8 cellular contexts compared by ENCODE assay signal in genomic region chr17:8158267-8159031, GRCh38. TPM values are rescaled to one million over a fixed set of nuclear protein-coding genes. Genes with fewer than 3 reads are reported as not detected.
A peak's percentile ranks its signal among the peaks of the same experiment; 100 is the strongest.
DNase-seq lines count a peak whose midpoint lies in the region; ATAC-seq and TF ChIP-seq lines count a peak whose summit lies in the region.

No MANE protein-coding gene starts in this region.

- no peak overlapping the region for H3K4me3 ChIP-seq in urinary bladder (ENCODE audit: low read depth, low read length)

- H3K27ac Mint-ChIP-seq in T-cell, result peak overlapping the region; percentile 87 to 88

- peak; percentile 86 for TF ChIP-seq CTCF in GM10248 (IDR thresholded peaks at IDR 0.05; ENCODE audit: control extremely low read depth, extremely low read depth, low read depth, missing control alignments)

- H3K27ac ChIP-seq in urinary bladder (ENCODE audit: low read depth), result peak overlapping the region; percentile 65

- H3K4me1 ChIP-seq in urinary bladder (ENCODE audit: insufficient read depth), result no peaks in the 10 kb centered on the region

- 47% methylated on average over 20 of the region's 20 CpGs for WGBS in urinary bladder

- CTCF ChIA-PET in GM10248 (lab: Yijun Ruan, JAX), result interaction anchor here (0.5 to 3.7 kb wide), 27 partner anchors 9 to 180 kb away, joined by 3 to 20 read pairs (median 5); partner anchors contain the start of genes ALOXE3, BORCS6, HES7 and TMEM107
- CTCF ChIA-PET in T-cell (lab: Charles Lee), result interaction anchor here (0.5 to 2.0 kb wide), 12 partner anchors 15 to 125 kb away, joined by 3 to 10 read pairs (median 5); no protein-coding TSS in a partner anchor

- H3K27me3 Mint-ChIP-seq in T-cell, result no peaks in the 10 kb centered on the region

- intact Hi-C loops in left cardiac atrium (cut with DNase I), result loop anchor here in 1 of 2 donors (5.0 kb wide), 1 partner anchor 36 kb away; the partner anchor contains the start of gene HES7

- ATAC-seq in T-cell (replicated peaks in 1 of 4) (no peak), left cardiac atrium (peak in 1 of 2 donors; percentile 3), GM21528 (IDR thresholded peaks at IDR 0.05; ENCODE audit: low FRiP score, unreplicated experiment) (no peak)

- POLR2A ChIA-PET in GM10248 (lab: Yijun Ruan, JAX) (interaction anchor here (0.6 to 1.5 kb wide), 7 partner anchors 11 to 130 kb away, joined by 3 to 10 read pairs (median 4); partner anchors contain the start of genes BORCS6, HES7 and RANGRF), T-cell (lab: Charles Lee) (interaction anchor here in 1 of 2 donors (0.6 to 1.2 kb wide), 2 partner anchors 17 to 30 kb away, joined by 4 to 8 read pairs; no protein-coding TSS in a partner anchor)

- peaks cover 7% of the 10 kb centered on the region for H3K36me3 ChIP-seq in urinary bladder (ENCODE audit: insufficient read depth)

- H3K9me3 Mint-ChIP-seq in T-cell, result no peaks in the 10 kb centered on the region

- H3K36me3 Mint-ChIP-seq in T-cell, result peaks cover 30% of the 10 kb centered on the region

- H3K4me3 Mint-ChIP-seq in T-cell, result peak overlapping the region; percentile 14 to 51 (median 26)

- DNase-seq in GM10248 (ENCODE audit: extremely low spot score) (peak; percentile 83), NAMALWA (ENCODE audit: low spot score) (peak; percentile 86), T-cell (peak; percentile 58 to 88 (median 78)), amniotic stem cell (lab: John Stamatoyannopoulos, UW) (peak; percentile 70), left cardiac atrium (peak; percentile 92), putamen (ENCODE audit: low spot score) (peak; percentile 83)

- H3K4me1 Mint-ChIP-seq in T-cell, result peaks cover 45 to 60% (median 45%) of the 10 kb centered on the region in 3 donors

RNA-seq across cellular contexts. Expression of gene VAMP2, which starts 4.3 kb away (rescaled TPM):
- 100 to 1,000 TPM; 160 to 243 (median 186) TPM for total RNA-seq in T-cell
- total RNA-seq in left cardiac atrium, result 10 to 100 TPM; 59.1 to 72.3 TPM
- 12.1 TPM for total RNA-seq in urinary bladder
- polyA plus RNA-seq in urinary bladder, result 81.4 TPM

RNA-seq across cellular contexts. Expression of gene PER1, which starts 6.2 kb away (rescaled TPM):
- total RNA-seq in T-cell (1,000 to 10,000 TPM in 2 of 5 donors, 10 to 100 TPM in 3; 62.6 to 1,675 (median 82.4) TPM), left cardiac atrium (100 to 1,000 TPM; 125 to 134 TPM), urinary bladder (29.9 TPM)
- 183 TPM for polyA plus RNA-seq in urinary bladder

RNA-seq across cellular contexts. Expression of gene TMEM107, which starts 17.7 kb away (rescaled TPM):
- total RNA-seq in T-cell (10 to 100 TPM; 23.4 to 28.9 (median 25.0) TPM), left cardiac atrium (1 to 10 TPM; 6.8 to 8.0 TPM), urinary bladder (40.4 TPM)
- 21.6 TPM for polyA plus RNA-seq in urinary bladder

RNA-seq across cellular contexts. Expression of gene BORCS6, which starts 31.5 kb away (rescaled TPM):
- total RNA-seq in T-cell, result 10 to 100 TPM in 3 of 5 donors, 1 to 10 TPM in 2; 6.7 to 21.3 (median 17.2) TPM
- 1 to 10 TPM; 5.8 to 8.9 TPM for total RNA-seq in left cardiac atrium
- total RNA-seq in urinary bladder, result 3.6 TPM
- 14.9 TPM for polyA plus RNA-seq in urinary bladder

RNA-seq across cellular contexts. Expression of gene HES7, which starts 34.5 kb away (rescaled TPM):
- total RNA-seq in T-cell, result 1 to 10 TPM in 1 of 5 donors, under 1 TPM in 2, not detected in 2; 0.16 to 1.6 (median 0.23) TPM
- total RNA-seq in left cardiac atrium, result under 1 TPM; 0.38 to 0.47 TPM
- total RNA-seq in urinary bladder, result not detected
- polyA plus RNA-seq in urinary bladder, result 0.24 TPM
